ENCODE assay signal across 10 cellular contexts in genomic region chr1:3529099-3529729, GRCh38.
DNase-seq lines count a peak whose midpoint lies in the region; ATAC-seq and TF ChIP-seq lines count a peak whose summit lies in the region.
"Had no signal": no experiment of that assay in that cellular context is flagged by ENCODE, and none has a peak within 500 bp of the region (broad histone marks: within the 10 kb centered on the region; RNA-seq: fewer than 3 reads in every experiment).

No MANE protein-coding gene starts in this region.

- TF ChIP-seq EP300 in transverse colon (IDR thresholded peaks at IDR 0.05; ENCODE audit: low read depth), result no peak

- no peak for DNase-seq in activated CD4-positive, alpha-beta T cell treated with anti-CD3 and anti-CD28 coated beads, Interleukin-2, amount 10 ng/mL, durations not matched to agents 24 days and 14 days
- no peak for DNase-seq in activated CD4-positive, alpha-beta T cell treated with anti-CD3 and anti-CD28 coated beads for 1 hour
- DNase-seq in transverse colon (peak; percentile 58), NCI-H69 (lab: John Stamatoyannopoulos, UW) (no peak), NCI-H82 treated with DMSO at 0.1 percent for 48 hours (lab: John Stamatoyannopoulos, UW; ENCODE audit: unreplicated experiment) (no peak), 8988T (no peak)
- DNase-seq: activated CD8-positive, alpha-beta memory T cell treated with anti-CD3 and anti-CD28 coated beads, Interleukin-2, amount 10 ng/mL, durations not matched to agents 7 days and 5 days had no signal

- H3K9me3 ChIP-seq in liver (ENCODE audit: control insufficient read depth in 4 of 4, low read length in 3 of 4) (no peaks in the 10 kb centered on the region), transverse colon (no peaks in the 10 kb centered on the region)

- H3K27me3 Mint-ChIP-seq in activated CD4-positive, alpha-beta T cell treated with anti-CD3 and anti-CD28 coated beads, Interleukin-2, amount 10 ng/mL, durations not matched to agents 24 days and 14 days, result no peaks in the 10 kb centered on the region
- no peaks in the 10 kb centered on the region for H3K27me3 Mint-ChIP-seq in activated T-helper 17 cell treated with anti-CD3 and anti-CD28 coated beads, Interleukin-2, amount 50 U/mL, for 72 hours
- H3K27me3 Mint-ChIP-seq: activated CD8-positive, alpha-beta memory T cell treated with anti-CD3 and anti-CD28 coated beads, Interleukin-2, amount 10 ng/mL, durations not matched to agents 7 days and 5 days had no signal

- no peaks in the 10 kb centered on the region for H3K36me3 ChIP-seq in liver (ENCODE audit: control insufficient read depth in 4 of 4, insufficient read depth in 3 of 4, low read depth in 1 of 4, low read length in 3 of 4)
- no peaks in the 10 kb centered on the region for H3K36me3 ChIP-seq in transverse colon

- WGBS in liver, result 41% methylated on average over 17 of the region's 17 CpGs
- 61% methylated on average over 17 of the region's 17 CpGs; no CpG with 5 or more reads in 1 of the 2 donors for WGBS in transverse colon (ENCODE audit: low coverage in 1 of 2), 2 donors

- intact Hi-C loops in activated CD4-positive, alpha-beta T cell treated with anti-CD3 and anti-CD28 coated beads, Interleukin-2, amount 10 ng/mL, durations not matched to agents 24 days and 14 days (cut with micrococcal nuclease), result no loop called here
- intact Hi-C loops in transverse colon (cut with DNase I; ENCODE audit: low total_unique reads), result no loop called here

- in situ Hi-C loops in transverse colon (cut with MboI; ENCODE audit: low pct_ligation_motif_present in 1 of 4, low pct_unique_long_range_greater_than_20kb in 1 of 4, low sequenced_read_pairs in 3 of 4), result no loop called here

- no peak for ATAC-seq in activated T-helper 17 cell treated with anti-CD3 and anti-CD28 coated beads, Interleukin-2, amount 50 U/mL, for 72 hours (replicated peaks)
- ATAC-seq: activated CD8-positive, alpha-beta memory T cell treated with anti-CD3 and anti-CD28 coated beads, Interleukin-2, amount 10 ng/mL, durations not matched to agents 7 days and 5 days; GM12878 had no signal

- H3K9ac ChIP-seq in liver (ENCODE audit: low read depth in 1 of 2, low read length in 2 of 2), result no peak overlapping the region

- no peak overlapping the region for H3K27ac Mint-ChIP-seq in activated CD4-positive, alpha-beta T cell treated with anti-CD3 and anti-CD28 coated beads, Interleukin-2, amount 10 ng/mL, durations not matched to agents 24 days and 14 days
- no peak overlapping the region for H3K27ac Mint-ChIP-seq in activated T-helper 17 cell treated with anti-CD3 and anti-CD28 coated beads, Interleukin-2, amount 50 U/mL, for 72 hours
- H3K27ac Mint-ChIP-seq: activated CD8-positive, alpha-beta memory T cell treated with anti-CD3 and anti-CD28 coated beads, Interleukin-2, amount 10 ng/mL, durations not matched to agents 7 days and 5 days had no signal

- TF ChIP-seq CTCF in liver (IDR thresholded peaks at IDR 0.05; ENCODE audit: low read depth, low read length, missing input control) (no peak), transverse colon (IDR thresholded peaks at IDR 0.05) (no peak)

- H3K27ac ChIP-seq in liver (ENCODE audit: low read depth in 1 of 2, low read length in 2 of 2), result peak overlapping the region in 1 of 2 donors; percentile 9
- H3K27ac ChIP-seq in transverse colon, result no peak overlapping the region

- peaks cover 7% of the 10 kb centered on the region for H3K4me1 Mint-ChIP-seq in activated CD4-positive, alpha-beta T cell treated with anti-CD3 and anti-CD28 coated beads, Interleukin-2, amount 10 ng/mL, durations not matched to agents 24 days and 14 days
- peaks cover 5% of the 10 kb centered on the region for H3K4me1 Mint-ChIP-seq in activated T-helper 17 cell treated with anti-CD3 and anti-CD28 coated beads, Interleukin-2, amount 50 U/mL, for 72 hours

- H3K36me3 Mint-ChIP-seq in activated CD4-positive, alpha-beta T cell treated with anti-CD3 and anti-CD28 coated beads, Interleukin-2, amount 10 ng/mL, durations not matched to agents 24 days and 14 days (ENCODE audit: low read depth), result no peaks in the 10 kb centered on the region
- H3K36me3 Mint-ChIP-seq in activated T-helper 17 cell treated with anti-CD3 and anti-CD28 coated beads, Interleukin-2, amount 50 U/mL, for 72 hours (ENCODE audit: low read depth), result no peaks in the 10 kb centered on the region
- H3K36me3 Mint-ChIP-seq: activated CD8-positive, alpha-beta memory T cell treated with anti-CD3 and anti-CD28 coated beads, Interleukin-2, amount 10 ng/mL, durations not matched to agents 7 days and 5 days had no signal

- H3K9me3 Mint-ChIP-seq in activated CD4-positive, alpha-beta T cell treated with anti-CD3 and anti-CD28 coated beads, Interleukin-2, amount 10 ng/mL, durations not matched to agents 24 days and 14 days, result no peaks in the 10 kb centered on the region
- no peaks in the 10 kb centered on the region for H3K9me3 Mint-ChIP-seq in activated T-helper 17 cell treated with anti-CD3 and anti-CD28 coated beads, Interleukin-2, amount 50 U/mL, for 72 hours

- H3K27me3 ChIP-seq in liver (ENCODE audit: control insufficient read depth in 4 of 4, insufficient read depth in 4 of 4, low read length in 3 of 4) (no peaks in the 10 kb centered on the region), transverse colon (peaks cover 3% of the 10 kb centered on the region)

- TF ChIP-seq POLR2A in transverse colon (IDR thresholded peaks at IDR 0.05), result no peak

- H3K4me3 Mint-ChIP-seq in activated CD4-positive, alpha-beta T cell treated with anti-CD3 and anti-CD28 coated beads, Interleukin-2, amount 10 ng/mL, durations not matched to agents 24 days and 14 days, result peak overlapping the region; percentile 81
- H3K4me3 Mint-ChIP-seq in activated T-helper 17 cell treated with anti-CD3 and anti-CD28 coated beads, Interleukin-2, amount 50 U/mL, for 72 hours, result peak overlapping the region; percentile 73

- no peak for TF ChIP-seq RAD21 in liver (IDR thresholded peaks at IDR 0.05)

- H3K4me1 ChIP-seq in liver (ENCODE audit: control insufficient read depth in 4 of 4, insufficient read depth in 4 of 4, low read length in 3 of 4) (peaks cover 15 to 27% (median 22%) of the 10 kb centered on the region in 4 donors), transverse colon (peaks cover 8 to 27% (median 17%) of the 10 kb centered on the region in 4 donors)

- H3K4me3 ChIP-seq in liver (ENCODE audit: low read depth in 1 of 3, low read length in 3 of 3) (no peak overlapping the region), transverse colon (no peak overlapping the region)
- H3K4me3 ChIP-seq: GM12878 had no signal

TF ChIP-seq in liver, 16 proteins besides CTCF, POLR2A, EP300 and RAD21 (continues in another document):
- TF ChIP-seq FOXA2 (IDR thresholded peaks at IDR 0.05) (no peak), TAF1 (conservative IDR thresholded peaks at IDR 0.05) (no peak), GABPA (IDR thresholded peaks at IDR 0.05 in 1 of 2, conservative IDR thresholded peaks at IDR 0.05 in 1 of 2) (no peak), NR2F2 (IDR thresholded peaks at IDR 0.05) (no peak), HNF4A (conservative IDR thresholded peaks at IDR 0.05) (peak; percentile 83 to 84), YY1 (IDR thresholded peaks at IDR 0.05) (no peak), RXRA (IDR thresholded peaks at IDR 0.05) (peak in 1 of 2 donors; percentile 26), SP1 (IDR thresholded peaks at IDR 0.05) (peak; percentile 87), ATF3 (IDR thresholded peaks at IDR 0.05) (no peak), HNF4G (IDR thresholded peaks at IDR 0.05) (peak; percentile 65), EGR1 (IDR thresholded peaks at IDR 0.05; ENCODE audit: low read depth in 2 of 2) (no peak), JUND (IDR thresholded peaks at IDR 0.05) (no peak), ZBTB33 (IDR thresholded peaks at IDR 0.05) (no peak)
